Comparison of ENCODE assay signal across 18 cellular contexts in the genomic region with DNA sequence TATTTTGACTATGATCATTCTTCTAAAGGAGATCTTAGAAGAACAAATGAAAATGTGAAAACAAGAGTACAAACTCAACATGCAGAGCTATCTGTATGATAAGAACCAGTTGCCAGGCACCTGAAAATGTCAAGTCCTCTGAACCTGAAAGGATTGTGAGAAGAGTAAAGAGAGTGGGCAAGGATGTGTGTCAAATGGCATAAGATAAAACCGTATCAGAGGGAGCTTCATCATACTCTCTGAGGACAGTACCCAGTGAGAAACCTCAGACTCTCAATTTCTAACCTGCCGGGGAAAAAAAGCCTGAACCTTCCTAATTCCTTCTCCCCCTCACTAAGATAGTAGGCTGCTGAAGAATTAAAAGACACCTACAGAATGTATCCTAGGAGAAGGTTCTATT. TPM values are rescaled to one million over a fixed set of nuclear protein-coding genes. Genes with fewer than 3 reads are reported as not detected.
DNase-seq lines count a peak whose midpoint lies in the region; FAIRE-seq and TF ChIP-seq lines count a peak whose summit lies in the region.
"Had no signal": no experiment of that assay in that cellular context is flagged by ENCODE, and none has a peak within 500 bp of the region (broad histone marks: within the 10 kb centered on the region; RNA-seq: fewer than 3 reads in every experiment).

No MANE protein-coding gene starts in this region.

- no peak overlapping the region for H2BK12ac ChIP-seq in trophoblast cell (ENCODE audit: low read length)

- no peak overlapping the region for H3K18ac ChIP-seq in trophoblast cell (ENCODE audit: low read length)

- no peak for FAIRE-seq in D721Med (lab: Jason Lieb, UNC)
- FAIRE-seq: RCC 7860 had no signal

- peaks cover 29% of the 10 kb centered on the region for H3K36me3 Mint-ChIP-seq in activated naive CD4-positive, alpha-beta T cell treated with anti-CD3 and anti-CD28 coated beads for 36 hours (ENCODE audit: low read depth)
- peaks cover 8% of the 10 kb centered on the region for H3K36me3 Mint-ChIP-seq in chondrocyte (ENCODE audit: low read depth)

- peaks cover 28% of the 10 kb centered on the region for H3K4me1 ChIP-seq in Loucy (ENCODE audit: insufficient read depth, low read length, poor library complexity, severe bottlenecking)
- H3K4me1 ChIP-seq in trophoblast cell (ENCODE audit: control insufficient read depth in 1 of 2, insufficient read depth in 2 of 2, low read length in 2 of 2): no peaks in the 10 kb centered on the region

- H4K20me1 ChIP-seq in Loucy (ENCODE audit: insufficient read depth, low read length, poor library complexity, severe bottlenecking): peaks cover 82% of the 10 kb centered on the region

- H3K36me3 ChIP-seq in Loucy (ENCODE audit: insufficient read depth, low read length) (peaks cover 5% of the 10 kb centered on the region; the same call in 1 of the 2 replicates), trophoblast cell (ENCODE audit: control insufficient read depth in 1 of 2, insufficient read depth in 2 of 2, low read length in 2 of 2) (peaks cover 9 to 11% of the 10 kb centered on the region in 2 experiments)
- H3K36me3 ChIP-seq: ovary had no signal

- H3K27me3 Mint-ChIP-seq in activated naive CD4-positive, alpha-beta T cell treated with anti-CD3 and anti-CD28 coated beads for 36 hours (ENCODE audit: low read depth): no peaks in the 10 kb centered on the region
- H3K27me3 Mint-ChIP-seq in chondrocyte (ENCODE audit: low read depth): no peaks in the 10 kb centered on the region

- peak overlapping the region; percentile 21 for H3K4me2 ChIP-seq in Loucy (ENCODE audit: low read depth, low read length, poor library complexity, severe bottlenecking)
- H3K4me2 ChIP-seq in trophoblast cell (ENCODE audit: low read length): no peak overlapping the region

- intact Hi-C loops in activated naive CD4-positive, alpha-beta T cell treated with anti-CD3 and anti-CD28 coated beads for 36 hours (cut with micrococcal nuclease): no loop called here

- H3K27me3 ChIP-seq in Loucy (ENCODE audit: insufficient read depth, low read length, poor library complexity, severe bottlenecking): no peaks in the 10 kb centered on the region
- H3K27me3 ChIP-seq in trophoblast cell (ENCODE audit: insufficient read depth, low read length): no peaks in the 10 kb centered on the region
- H3K27me3 ChIP-seq: ovary had no signal

- no peaks in the 10 kb centered on the region for H3F3A ChIP-seq in Loucy (ENCODE audit: low read depth)

- H3K4me3 ChIP-seq in Loucy (ENCODE audit: low read length, poor library complexity, severe bottlenecking): no peak overlapping the region
- H3K4me3 ChIP-seq in trophoblast cell (ENCODE audit: low read depth, low read length): no peak overlapping the region
- H3K4me3 ChIP-seq: lung, ovary, SK-N-MC had no signal

- H4K91ac ChIP-seq in trophoblast cell (ENCODE audit: low read depth, low read length): no peak overlapping the region

- no peak overlapping the region for H3K14ac ChIP-seq in trophoblast cell (ENCODE audit: low read length)

- no CpG with 5 or more reads among the region's 2 CpGs for WGBS in trophoblast cell (ENCODE audit: extremely low coverage, insufficient coverage, insufficient read length)

- no peak overlapping the region for H2AFZ ChIP-seq in Loucy (ENCODE audit: low read length)
- H2AFZ ChIP-seq in trophoblast cell (ENCODE audit: insufficient read depth, low read length, poor library complexity): no peak overlapping the region

- no peak overlapping the region for H3K4me3 Mint-ChIP-seq in activated naive CD4-positive, alpha-beta T cell treated with anti-CD3 and anti-CD28 coated beads for 36 hours
- no peak overlapping the region for H3K4me3 Mint-ChIP-seq in chondrocyte (ENCODE audit: unreplicated experiment)

- DNase-seq in activated naive CD4-positive, alpha-beta T cell treated with anti-CD3 and anti-CD28 coated beads for 36 hours: no peak
- no peak for DNase-seq in activated naive CD4-positive, alpha-beta T cell treated with anti-CD3 and anti-CD28 coated beads, Interleukin-2, amount 50 U/mL, for 16 hours
- DNase-seq in chondrocyte (ENCODE audit: low spot score) (no peak), trophoblast cell (no peak), D721Med (ENCODE audit: insufficient read length, low spot score) (no peak), HuH-7.5 (ENCODE audit: low spot score) (no peak), pons (ENCODE audit: low spot score) (no peak)
- DNase-seq: activated CD4-positive, CD25-positive, alpha-beta regulatory T cell treated with anti-CD3 and anti-CD28 coated beads, Interleukin-2, amount 50 U/mL, for 72 hours; hippocampal formation; NCI-H1417; NCI-H524; ovary; stimulated activated CD4-positive, alpha-beta T cell treated with anti-CD3 and anti-CD28 coated beads, Interleukin-15, amount 100 ng/mL, for 24 hours had no signal

- H4K12ac ChIP-seq in trophoblast cell (ENCODE audit: low read depth, low read length): no peak overlapping the region

- no peaks in the 10 kb centered on the region for H3K9me2 ChIP-seq in Loucy (replicated peaks; ENCODE audit: low read depth, low read length)

- CTCF ChIA-PET in activated naive CD4-positive, alpha-beta T cell treated with anti-CD3 and anti-CD28 coated beads for 36 hours (lab: Charles Lee): interaction anchor here (0.6 to 1.0 kb wide), 2 partner anchors 39 to 183 kb away, joined by 3 read pairs; a partner anchor contains a TSS

- H3K4ac ChIP-seq in trophoblast cell (ENCODE audit: low read depth, low read length): peak overlapping the region; percentile 84

- H3K9ac ChIP-seq in Loucy (ENCODE audit: low read depth, low read length, poor library complexity, severe bottlenecking) (no peak overlapping the region), trophoblast cell (ENCODE audit: low read length) (no peak overlapping the region)

- no peaks in the 10 kb centered on the region for H3K9me3 Mint-ChIP-seq in activated naive CD4-positive, alpha-beta T cell treated with anti-CD3 and anti-CD28 coated beads for 36 hours
- no peaks in the 10 kb centered on the region for H3K9me3 Mint-ChIP-seq in chondrocyte (ENCODE audit: low read depth)

- no peak overlapping the region for H2BK5ac ChIP-seq in trophoblast cell (ENCODE audit: low read depth, low read length, poor library complexity)

- H3K9me3 ChIP-seq in Loucy (ENCODE audit: insufficient read depth, low read depth, low read length) (no peaks in the 10 kb centered on the region), trophoblast cell (ENCODE audit: insufficient read depth, low read depth, low read length) (no peaks in the 10 kb centered on the region)
- H3K9me3 ChIP-seq: ovary had no signal

- H3K4me1 Mint-ChIP-seq in activated naive CD4-positive, alpha-beta T cell treated with anti-CD3 and anti-CD28 coated beads for 36 hours (ENCODE audit: low read depth): peaks cover 70% of the 10 kb centered on the region
- H3K4me1 Mint-ChIP-seq in chondrocyte (ENCODE audit: low read depth): peaks cover 47% of the 10 kb centered on the region

- H4K8ac ChIP-seq in trophoblast cell (ENCODE audit: low read depth, low read length): no peak overlapping the region

- H3K27ac ChIP-seq in trophoblast cell (ENCODE audit: low read depth, low read length): no peak overlapping the region
- H3K27ac ChIP-seq: C4-2B, ovary, SK-N-MC had no signal

- no peak for TF ChIP-seq CTCF in Loucy (conservative IDR thresholded peaks at IDR 0.05; ENCODE audit: low read length)
- TF ChIP-seq CTCF in chondrocyte (IDR thresholded peaks at IDR 0.05): no peak
- no peak for TF ChIP-seq CTCF in D721Med (IDR thresholded peaks at IDR 0.05; ENCODE audit: insufficient read depth, missing control alignments)

- H3K79me2 ChIP-seq in Loucy (ENCODE audit: insufficient read depth, low read length): peaks cover 89% of the 10 kb centered on the region
- peaks cover 8% of the 10 kb centered on the region for H3K79me2 ChIP-seq in trophoblast cell (ENCODE audit: control insufficient read depth, insufficient read depth, low read length, poor library complexity)

- H2BK120ac ChIP-seq in trophoblast cell (ENCODE audit: insufficient read depth, low read length, poor library complexity): no peak overlapping the region

- no peaks in the 10 kb centered on the region for H3K79me1 ChIP-seq in trophoblast cell (ENCODE audit: low read length)

- H2AK5ac ChIP-seq in trophoblast cell (ENCODE audit: low read length): no peak overlapping the region

- no peak overlapping the region for H3K23ac ChIP-seq in trophoblast cell (ENCODE audit: low read length)

- peak overlapping the region; percentile 51 for H3K27ac Mint-ChIP-seq in activated naive CD4-positive, alpha-beta T cell treated with anti-CD3 and anti-CD28 coated beads for 36 hours
- peak overlapping the region; percentile 58 for H3K27ac Mint-ChIP-seq in chondrocyte (ENCODE audit: unreplicated experiment)

RNA-seq across cellular contexts. Expression of a gene that starts 6.8 kb away (rescaled TPM):
- 100 to 1,000 TPM in 1 of 2 experiments, 10 to 100 TPM in 1; 99.8 to 107 TPM for total RNA-seq in activated naive CD4-positive, alpha-beta T cell treated with anti-CD3 and anti-CD28 coated beads for 36 hours
- total RNA-seq in chondrocyte: 85.2 to 92.1 TPM (median 88.6 TPM) in 3 replicates
- 165 and 167 TPM in 2 replicates for polyA plus RNA-seq in trophoblast cell (2013)

RNA-seq across cellular contexts. Expression of a gene that starts 39.0 kb away (rescaled TPM):
- 100 to 1,000 TPM; 457 to 472 TPM for total RNA-seq in activated naive CD4-positive, alpha-beta T cell treated with anti-CD3 and anti-CD28 coated beads for 36 hours
- 164 to 241 TPM (median 237 TPM) in 3 replicates for total RNA-seq in chondrocyte
- polyA plus RNA-seq in trophoblast cell (2013): 109 and 112 TPM in 2 replicates
